Comparison of ENCODE assay signal across 22 cellular contexts in the genomic region with DNA sequence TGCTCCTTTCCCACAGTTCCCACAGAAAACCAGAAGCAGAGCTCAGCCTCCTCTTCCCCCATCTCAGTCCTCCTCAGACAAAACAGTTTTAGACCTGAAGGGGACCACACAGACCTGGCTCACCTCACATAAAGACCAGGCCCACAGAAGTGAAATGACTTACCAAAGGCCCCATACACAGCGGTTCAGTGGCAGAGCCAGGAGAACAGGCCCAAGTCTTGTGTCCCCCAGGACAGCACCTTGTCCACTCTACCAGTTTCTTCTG. TPM values are rescaled to one million over a fixed set of nuclear protein-coding genes. Genes with fewer than 3 reads are reported as not detected.
DNase-seq lines count a peak whose midpoint lies in the region; ATAC-seq and TF ChIP-seq lines count a peak whose summit lies in the region.
"Had no signal": no experiment of that assay in that cellular context is flagged by ENCODE, and none has a peak within 500 bp of the region (broad histone marks: within the 10 kb centered on the region; RNA-seq: fewer than 3 reads in every experiment).

No MANE protein-coding gene starts in this region.

- H3K4me3 ChIP-seq in osteoblast (ENCODE audit: insufficient read depth, low read length), result no peak overlapping the region
- H3K4me3 ChIP-seq: body of pancreas, esophagus muscularis mucosa, PC-9, skin epidermis, thyroid gland had no signal

- POLR2A ChIA-PET in activated naive CD8-positive, alpha-beta T cell treated with anti-CD3 and anti-CD28 coated beads, Interleukin-2, amount 10 ng/mL, durations not matched to agents 7 days and 5 days (lab: Charles Lee), result interaction anchor here (1.4 kb wide), 1 partner anchor 16 kb away, joined by 4 read pairs; no protein-coding TSS in a partner anchor

- peaks cover 47% of the 10 kb centered on the region for H3K4me1 Mint-ChIP-seq in T-helper 1 cell treated with Interleukin-12 subunit alpha and Interleukin-12 subunit beta and Interleukin-4 antibody, amounts not matched to agents 30 μg/mL and 1 μg/mL, for 36 hours (ENCODE audit: low read depth)
- H3K4me1 Mint-ChIP-seq in IgD-negative memory B cell, result peaks cover 27 to 57% (median 45%) of the 10 kb centered on the region in 3 donors
- H3K4me1 Mint-ChIP-seq in activated naive CD8-positive, alpha-beta T cell treated with anti-CD3 and anti-CD28 coated beads, Interleukin-2, amount 10 ng/mL, durations not matched to agents 7 days and 5 days, result peaks cover 54% of the 10 kb centered on the region

- DNase-seq in T-helper 1 cell, result no peak
- DNase-seq in activated naive CD8-positive, alpha-beta T cell treated with anti-CD3 and anti-CD28 coated beads, Interleukin-2, amount 10 ng/mL, durations not matched to agents 7 days and 5 days, result no peak
- peak; percentile 52 for DNase-seq in osteoblast (ENCODE audit: insufficient read length, low spot score, missing footprints)
- DNase-seq in NCI-H748 (lab: John Stamatoyannopoulos, UW; ENCODE audit: unreplicated experiment), result no peak
- DNase-seq in cardiac septum (ENCODE audit: low spot score), result no peak
- DNase-seq: 8988T; activated effector memory CD4-positive, alpha-beta T cell treated with anti-CD3 and anti-CD28 coated beads, Interleukin-2, amount 50 U/mL, for 16 hours; body of pancreas; NCI-H1048; NCI-H2081 treated with DMSO at 0.1 percent for 48 hours; NCI-H748 treated with DMSO at 0.1 percent for 48 hours; PC-9; thyroid gland had no signal

- H3K27me3 Mint-ChIP-seq in T-helper 1 cell treated with Interleukin-12 subunit alpha and Interleukin-12 subunit beta and Interleukin-4 antibody, amounts not matched to agents 30 μg/mL and 1 μg/mL, for 36 hours (ENCODE audit: low read depth), result no peaks in the 10 kb centered on the region
- no peaks in the 10 kb centered on the region for H3K27me3 Mint-ChIP-seq in IgD-negative memory B cell
- H3K27me3 Mint-ChIP-seq in activated naive CD8-positive, alpha-beta T cell treated with anti-CD3 and anti-CD28 coated beads, Interleukin-2, amount 10 ng/mL, durations not matched to agents 7 days and 5 days, result no peaks in the 10 kb centered on the region

- no peak overlapping the region for H3K4me3 Mint-ChIP-seq in T-helper 1 cell treated with Interleukin-12 subunit alpha and Interleukin-12 subunit beta and Interleukin-4 antibody, amounts not matched to agents 30 μg/mL and 1 μg/mL, for 36 hours
- H3K4me3 Mint-ChIP-seq in IgD-negative memory B cell, result peak overlapping the region; percentile 9 to 90 (median 56)
- H3K4me3 Mint-ChIP-seq in activated naive CD8-positive, alpha-beta T cell treated with anti-CD3 and anti-CD28 coated beads, Interleukin-2, amount 10 ng/mL, durations not matched to agents 7 days and 5 days, result no peak overlapping the region

- intact Hi-C loops in cardiac septum (cut with DNase I), result loop anchor here (5.0 to 10.0 kb wide), 2 partner anchors 133 to 291 kb away; partner anchors contain the start of genes GPATCH8 and GRN

- H3K79me2 ChIP-seq in osteoblast (ENCODE audit: insufficient read depth, low read length), result peaks cover 29% of the 10 kb centered on the region

- no peaks in the 10 kb centered on the region for H3K27me3 ChIP-seq in osteoblast (ENCODE audit: insufficient read depth, low read length)
- H3K27me3 ChIP-seq: body of pancreas, thyroid gland had no signal

- peaks cover 58% of the 10 kb centered on the region for H3K36me3 ChIP-seq in osteoblast (ENCODE audit: insufficient read depth, low read length)

- H3K27ac ChIP-seq in osteoblast (ENCODE audit: low read depth, low read length), result no peak overlapping the region
- H3K27ac ChIP-seq: body of pancreas, C4-2B, esophagus muscularis mucosa, KMS-11, PC-9, skin epidermis had no signal

- peaks cover 42% of the 10 kb centered on the region for H4K20me1 ChIP-seq in osteoblast (ENCODE audit: insufficient read depth, low read length)

- no peaks in the 10 kb centered on the region for H3K9me3 ChIP-seq in osteoblast (ENCODE audit: low read depth, low read length)
- H3K9me3 ChIP-seq: body of pancreas, esophagus muscularis mucosa, thyroid gland had no signal

- TF ChIP-seq CTCF in osteoblast (IDR thresholded peaks at IDR 0.05; ENCODE audit: extremely low read depth, low read depth, low read length), result no peak

- H3K4me1 ChIP-seq in osteoblast (ENCODE audit: insufficient read depth, low read length), result peaks cover 13% of the 10 kb centered on the region

- no peak overlapping the region for H3K4me2 ChIP-seq in osteoblast (ENCODE audit: insufficient read depth, low read length)
- H3K4me2 ChIP-seq: KMS-11, PC-9 had no signal

- H3K9me3 Mint-ChIP-seq in T-helper 1 cell treated with Interleukin-12 subunit alpha and Interleukin-12 subunit beta and Interleukin-4 antibody, amounts not matched to agents 30 μg/mL and 1 μg/mL, for 36 hours, result no peaks in the 10 kb centered on the region
- no peaks in the 10 kb centered on the region for H3K9me3 Mint-ChIP-seq in IgD-negative memory B cell
- H3K9me3 Mint-ChIP-seq in activated naive CD8-positive, alpha-beta T cell treated with anti-CD3 and anti-CD28 coated beads, Interleukin-2, amount 10 ng/mL, durations not matched to agents 7 days and 5 days, result no peaks in the 10 kb centered on the region

- peak overlapping the region; percentile 47 for H3K27ac Mint-ChIP-seq in T-helper 1 cell treated with Interleukin-12 subunit alpha and Interleukin-12 subunit beta and Interleukin-4 antibody, amounts not matched to agents 30 μg/mL and 1 μg/mL, for 36 hours
- peak overlapping the region; percentile 54 to 97 (median 96) for H3K27ac Mint-ChIP-seq in IgD-negative memory B cell
- H3K27ac Mint-ChIP-seq in activated naive CD8-positive, alpha-beta T cell treated with anti-CD3 and anti-CD28 coated beads, Interleukin-2, amount 10 ng/mL, durations not matched to agents 7 days and 5 days, result peak overlapping the region; percentile 94

- H3K36me3 Mint-ChIP-seq in T-helper 1 cell treated with Interleukin-12 subunit alpha and Interleukin-12 subunit beta and Interleukin-4 antibody, amounts not matched to agents 30 μg/mL and 1 μg/mL, for 36 hours (ENCODE audit: low read depth), result peaks cover 67% of the 10 kb centered on the region
- peaks cover 7% of the 10 kb centered on the region for H3K36me3 Mint-ChIP-seq in IgD-negative memory B cell
- H3K36me3 Mint-ChIP-seq in activated naive CD8-positive, alpha-beta T cell treated with anti-CD3 and anti-CD28 coated beads, Interleukin-2, amount 10 ng/mL, durations not matched to agents 7 days and 5 days, result peaks cover 44% of the 10 kb centered on the region

- H2AFZ ChIP-seq in osteoblast (ENCODE audit: low read length), result no peak overlapping the region
- H2AFZ ChIP-seq: PC-9 had no signal

- no peak for ATAC-seq in activated naive CD8-positive, alpha-beta T cell treated with anti-CD3 and anti-CD28 coated beads, Interleukin-2, amount 10 ng/mL, durations not matched to agents 7 days and 5 days (ENCODE audit: low read depth)
- no peak for ATAC-seq in GM18520 (IDR thresholded peaks at IDR 0.05; ENCODE audit: unreplicated experiment)
- ATAC-seq: body of pancreas had no signal

RNA-seq across cellular contexts. Expression of gene UBTF, which starts 5.3 kb away (rescaled TPM):
- 74.3 TPM for polyA plus RNA-seq in IgD-negative memory B cell
- 100 to 1,000 TPM; 183 to 200 TPM for total RNA-seq in activated naive CD8-positive, alpha-beta T cell treated with anti-CD3 and anti-CD28 coated beads, Interleukin-2, amount 10 ng/mL, durations not matched to agents 7 days and 5 days
- 49.6 and 51.3 TPM in 2 replicates for total RNA-seq in osteoblast
- 53.1 TPM for total RNA-seq in cardiac septum

RNA-seq across cellular contexts. Expression of gene ATXN7L3, which starts 14.5 kb away (rescaled TPM):
- 15.4 TPM for polyA plus RNA-seq in IgD-negative memory B cell
- 100 to 1,000 TPM; 116 TPM for total RNA-seq in activated naive CD8-positive, alpha-beta T cell treated with anti-CD3 and anti-CD28 coated beads, Interleukin-2, amount 10 ng/mL, durations not matched to agents 7 days and 5 days
- total RNA-seq in osteoblast (34.5 and 38.4 TPM in 2 replicates), cardiac septum (37.8 TPM)

RNA-seq across cellular contexts. Expression of gene TMUB2, which starts 27.4 kb away (rescaled TPM):
- 43.0 TPM for polyA plus RNA-seq in IgD-negative memory B cell
- total RNA-seq in activated naive CD8-positive, alpha-beta T cell treated with anti-CD3 and anti-CD28 coated beads, Interleukin-2, amount 10 ng/mL, durations not matched to agents 7 days and 5 days, result 10 to 100 TPM; 38.3 to 42.5 TPM
- 27.1 and 27.9 TPM in 2 replicates for total RNA-seq in osteoblast
- total RNA-seq in cardiac septum, result 20.5 TPM

RNA-seq across cellular contexts. Expression of gene ASB16, which starts 43.7 kb away (rescaled TPM):
- not detected for polyA plus RNA-seq in IgD-negative memory B cell
- total RNA-seq in activated naive CD8-positive, alpha-beta T cell treated with anti-CD3 and anti-CD28 coated beads, Interleukin-2, amount 10 ng/mL, durations not matched to agents 7 days and 5 days, result under 1 TPM; 0.19 to 0.51 TPM
- not detected in 2 replicates for total RNA-seq in osteoblast
- total RNA-seq in cardiac septum, result 8.9 TPM
- total RNA-seq: Daoy, dermis microvascular lymphatic vessel endothelial cell, PC-9 had no signal

RNA-seq across cellular contexts. Expression of gene SLC4A1, which starts 53.8 kb away (rescaled TPM):
- polyA plus RNA-seq in IgD-negative memory B cell, result not detected
- not detected for total RNA-seq in activated naive CD8-positive, alpha-beta T cell treated with anti-CD3 and anti-CD28 coated beads, Interleukin-2, amount 10 ng/mL, durations not matched to agents 7 days and 5 days
- total RNA-seq in osteoblast (under 0.01 TPM in 1 of 2 replicates, not detected in the other), cardiac septum (4.0 TPM)
- total RNA-seq: body of pancreas, Daoy, dermis microvascular lymphatic vessel endothelial cell, PC-9 had no signal

Comparison
In these comparisons a context has a peak if more than half of its experiments do, and no peak if none do; other contexts are left out.
1. H3K4me3 Mint-ChIP-seq: peak in IgD-negative memory B cell (4 of 4); none in T-helper 1 cell treated with Interleukin-12 subunit alpha and Interleukin-12 subunit beta and Interleukin-4 antibody, amounts not matched to agents 30 μg/mL and 1 μg/mL, for 36 hours (single experiment) and activated naive CD8-positive, alpha-beta T cell treated with anti-CD3 and anti-CD28 coated beads, Interleukin-2, amount 10 ng/mL, durations not matched to agents 7 days and 5 days (single experiment).
2. Peak in every context shown above with its lines, with median percentiles within 50 percentile points of each other: H3K27ac Mint-ChIP-seq.